Comparison of ENCODE assay signal across 14 cellular contexts in genomic region chr2:3040819-3041218, GRCh38.
"Had no signal": no experiment of that assay in that cellular context is flagged by ENCODE, and none has a peak within 500 bp of the region (broad histone marks: within the 10 kb centered on the region; RNA-seq: fewer than 3 reads in every experiment).

No MANE protein-coding gene starts in this region.

- H3K27me3 ChIP-seq: hepatocyte, transverse colon, uterus had no signal

- H3K27ac ChIP-seq: esophagus squamous epithelium, hepatocyte, transverse colon, uterus had no signal

- H3K4me3 ChIP-seq: esophagus squamous epithelium, hepatocyte, transverse colon, uterus had no signal

- H3K4me1 ChIP-seq: esophagus squamous epithelium, uterus had no signal

- H3K9me3 ChIP-seq: esophagus squamous epithelium, transverse colon, uterus had no signal

- H3K4me2 ChIP-seq: hepatocyte had no signal

- H3K79me2 ChIP-seq: hepatocyte had no signal

- H3K36me3 ChIP-seq: esophagus squamous epithelium, transverse colon, uterus had no signal

- ATAC-seq: effector memory CD8-positive, alpha-beta T cell; left colon; naive thymus-derived CD8-positive, alpha-beta T cell; stimulated activated naive CD8-positive, alpha-beta T cell treated with anti-CD3 and anti-CD28 coated beads, Interleukin-15, Interleukin-2, amounts not matched to agents 100 U/mL and 50 U/mL, for 24 hours; WTC11 had no signal

- DNase-seq: activated CD4-positive, alpha-beta memory T cell treated with anti-CD3 and anti-CD28 coated beads for 36 hours; activated CD4-positive, alpha-beta T cell treated with anti-CD3 and anti-CD28 coated beads for 4 hours; activated T-cell treated with anti-CD3 and anti-CD28 coated beads for 4 hours; dermis blood vessel endothelial cell; effector memory CD8-positive, alpha-beta T cell; esophagus squamous epithelium; left colon; naive thymus-derived CD8-positive, alpha-beta T cell; stimulated activated naive CD8-positive, alpha-beta T cell treated with anti-CD3 and anti-CD28 coated beads, Interleukin-15, Interleukin-2, amounts not matched to agents 100 U/mL and 50 U/mL, for 24 hours; substantia nigra; transverse colon; uterus had no signal

- H2AFZ ChIP-seq: hepatocyte had no signal
